Comparison of ENCODE assay signal across 1 cellular context in the genomic region with DNA sequence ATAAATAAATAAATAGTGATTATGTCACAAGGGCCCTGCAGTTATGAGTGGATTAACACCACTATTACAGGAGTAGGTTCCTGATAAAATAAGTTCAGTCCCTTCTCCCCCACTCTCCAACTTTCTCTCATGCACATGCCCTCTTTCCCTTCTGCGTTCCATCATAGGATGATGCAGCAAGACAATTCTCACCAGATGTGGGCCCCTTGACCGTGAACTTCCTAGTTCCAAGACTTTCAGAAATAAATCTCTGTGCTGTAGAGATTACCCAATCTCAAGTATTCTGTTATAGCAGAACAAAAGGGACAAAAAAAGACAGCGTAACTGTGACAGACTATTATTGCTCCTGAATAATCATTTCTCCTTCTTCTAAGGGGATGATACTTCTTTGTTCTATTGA.
TF ChIP-seq lines count a peak whose summit lies in the region.

No MANE protein-coding gene starts in this region.

TF ChIP-seq in SK-N-SH treated with all-trans-retinoic acid at 6 μM for 48 hours, 23 proteins besides CTCF, POLR2A, EP300 and RAD21 (continued from another document):
- TF ChIP-seq, protein P1, sequence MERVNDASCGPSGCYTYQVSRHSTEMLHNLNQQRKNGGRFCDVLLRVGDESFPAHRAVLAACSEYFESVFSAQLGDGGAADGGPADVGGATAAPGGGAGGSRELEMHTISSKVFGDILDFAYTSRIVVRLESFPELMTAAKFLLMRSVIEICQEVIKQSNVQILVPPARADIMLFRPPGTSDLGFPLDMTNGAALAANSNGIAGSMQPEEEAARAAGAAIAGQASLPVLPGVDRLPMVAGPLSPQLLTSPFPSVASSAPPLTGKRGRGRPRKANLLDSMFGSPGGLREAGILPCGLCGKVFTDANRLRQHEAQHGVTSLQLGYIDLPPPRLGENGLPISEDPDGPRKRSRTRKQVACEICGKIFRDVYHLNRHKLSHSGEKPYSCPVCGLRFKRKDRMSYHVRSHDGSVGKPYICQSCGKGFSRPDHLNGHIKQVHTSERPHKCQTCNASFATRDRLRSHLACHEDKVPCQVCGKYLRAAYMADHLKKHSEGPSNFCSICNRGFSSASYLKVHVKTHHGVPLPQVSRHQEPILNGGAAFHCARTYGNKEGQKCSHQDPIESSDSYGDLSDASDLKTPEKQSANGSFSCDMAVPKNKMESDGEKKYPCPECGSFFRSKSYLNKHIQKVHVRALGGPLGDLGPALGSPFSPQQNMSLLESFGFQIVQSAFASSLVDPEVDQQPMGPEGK (CRISPR knock-in tag; IDR thresholded peaks at IDR 0.05; ENCODE audit: borderline replicate concordance), result no peak
- no peak for TF ChIP-seq TCF4 (CRISPR knock-in tag; IDR thresholded peaks at IDR 0.05; ENCODE audit: borderline replicate concordance)
- no peak for TF ChIP-seq OSR1 (CRISPR knock-in tag; IDR thresholded peaks at IDR 0.05)
- no peak for TF ChIP-seq CSDC2 (CRISPR knock-in tag; IDR thresholded peaks at IDR 0.05)
- TF ChIP-seq ESRRG (CRISPR knock-in tag; IDR thresholded peaks at IDR 0.05), result no peak
- TF ChIP-seq ZNF70 (CRISPR knock-in tag; IDR thresholded peaks at IDR 0.05), result no peak
- TF ChIP-seq, protein P2, sequence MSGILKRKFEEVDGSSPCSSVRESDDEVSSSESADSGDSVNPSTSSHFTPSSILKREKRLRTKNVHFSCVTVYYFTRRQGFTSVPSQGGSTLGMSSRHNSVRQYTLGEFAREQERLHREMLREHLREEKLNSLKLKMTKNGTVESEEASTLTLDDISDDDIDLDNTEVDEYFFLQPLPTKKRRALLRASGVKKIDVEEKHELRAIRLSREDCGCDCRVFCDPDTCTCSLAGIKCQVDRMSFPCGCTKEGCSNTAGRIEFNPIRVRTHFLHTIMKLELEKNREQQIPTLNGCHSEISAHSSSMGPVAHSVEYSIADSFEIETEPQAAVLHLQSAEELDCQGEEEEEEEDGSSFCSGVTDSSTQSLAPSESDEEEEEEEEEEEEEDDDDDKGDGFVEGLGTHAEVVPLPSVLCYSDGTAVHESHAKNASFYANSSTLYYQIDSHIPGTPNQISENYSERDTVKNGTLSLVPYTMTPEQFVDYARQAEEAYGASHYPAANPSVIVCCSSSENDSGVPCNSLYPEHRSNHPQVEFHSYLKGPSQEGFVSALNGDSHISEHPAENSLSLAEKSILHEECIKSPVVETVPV (CRISPR knock-in tag; IDR thresholded peaks at IDR 0.05), result no peak
- TF ChIP-seq GLIS3 (CRISPR knock-in tag; IDR thresholded peaks at IDR 0.05), result no peak
- no peak for TF ChIP-seq ZFP30 (CRISPR knock-in tag; IDR thresholded peaks at IDR 0.05)
- no peak for TF ChIP-seq ZFP3 (CRISPR knock-in tag; IDR thresholded peaks at IDR 0.05)
- TF ChIP-seq CREB5 (CRISPR knock-in tag; IDR thresholded peaks at IDR 0.05; ENCODE audit: low read depth), result no peak
- no peak for TF ChIP-seq TSHZ2 (CRISPR knock-in tag; IDR thresholded peaks at IDR 0.05)
- no peak for TF ChIP-seq RARB (CRISPR knock-in tag; IDR thresholded peaks at IDR 0.05)
- TF ChIP-seq ISL1 (CRISPR knock-in tag; IDR thresholded peaks at IDR 0.05), result no peak
- no peak for TF ChIP-seq ZC3H10 (CRISPR knock-in tag; IDR thresholded peaks at IDR 0.05)
- TF ChIP-seq SNAI2 (CRISPR knock-in tag; IDR thresholded peaks at IDR 0.05), result no peak
TF ChIP-seq in SK-N-SH treated with all-trans-retinoic acid at 6 μM for 48 hours: peak in this region for 0.
